28 cellular contexts compared by ENCODE assay signal in genomic region chr5:159170021-159170420, GRCh38.
"Had no signal": no experiment of that assay in that cellular context is flagged by ENCODE, and none has a peak within 500 bp of the region (broad histone marks: within the 10 kb centered on the region; RNA-seq: fewer than 3 reads in every experiment).

No MANE protein-coding gene starts in this region.

- H3K4me3 Mint-ChIP-seq: activated CD4-positive, alpha-beta T cell treated with anti-CD3 and anti-CD28 coated beads, Interleukin-2, amount 10 ng/mL, durations not matched to agents 24 days and 14 days; activated naive CD4-positive, alpha-beta T cell treated with anti-CD3 and anti-CD28 coated beads, Interleukin-2, amount 10 ng/mL, durations not matched to agents 7 days and 5 days; activated naive CD8-positive, alpha-beta T cell treated with anti-CD3 and anti-CD28 coated beads, Interleukin-2, amount 10 ng/mL, durations not matched to agents 7 days and 5 days; activated T-helper 1 cell treated with anti-CD3 and anti-CD28 coated beads, Interleukin-12 subunit alpha, Interleukin-12 subunit beta, Interleukin-2, Interleukin-4 antibody, amounts not matched to agents 30 ng/mL and 10 ng/mL and 1 ng/mL, durations not matched to agents 14 hours and 24 hours and 36 hours had no signal

- H3K9me3 Mint-ChIP-seq: activated CD4-positive, alpha-beta T cell treated with anti-CD3 and anti-CD28 coated beads, Interleukin-2, amount 10 ng/mL, durations not matched to agents 24 days and 14 days; activated naive CD4-positive, alpha-beta T cell treated with anti-CD3 and anti-CD28 coated beads, Interleukin-2, amount 10 ng/mL, durations not matched to agents 7 days and 5 days; activated naive CD8-positive, alpha-beta T cell treated with anti-CD3 and anti-CD28 coated beads, Interleukin-2, amount 10 ng/mL, durations not matched to agents 7 days and 5 days; activated T-helper 1 cell treated with anti-CD3 and anti-CD28 coated beads, Interleukin-12 subunit alpha, Interleukin-12 subunit beta, Interleukin-2, Interleukin-4 antibody, amounts not matched to agents 30 ng/mL and 10 ng/mL and 1 ng/mL, durations not matched to agents 14 hours and 24 hours and 36 hours had no signal

- H3K27ac Mint-ChIP-seq: activated CD4-positive, alpha-beta T cell treated with anti-CD3 and anti-CD28 coated beads, Interleukin-2, amount 10 ng/mL, durations not matched to agents 24 days and 14 days; activated naive CD4-positive, alpha-beta T cell treated with anti-CD3 and anti-CD28 coated beads, Interleukin-2, amount 10 ng/mL, durations not matched to agents 7 days and 5 days; activated naive CD8-positive, alpha-beta T cell treated with anti-CD3 and anti-CD28 coated beads, Interleukin-2, amount 10 ng/mL, durations not matched to agents 7 days and 5 days; activated T-helper 1 cell treated with anti-CD3 and anti-CD28 coated beads, Interleukin-12 subunit alpha, Interleukin-12 subunit beta, Interleukin-2, Interleukin-4 antibody, amounts not matched to agents 30 ng/mL and 10 ng/mL and 1 ng/mL, durations not matched to agents 14 hours and 24 hours and 36 hours had no signal

- H3K4me3 ChIP-seq: body of pancreas, breast epithelium, PC-9 had no signal

- ATAC-seq: body of pancreas had no signal

- H3K27me3 ChIP-seq: body of pancreas, breast epithelium had no signal

- H3K4me2 ChIP-seq: KMS-11, PC-9 had no signal

- DNase-seq: activated CD4-positive, alpha-beta T cell treated with anti-CD3 and anti-CD28 coated beads, Interleukin-2, amount 10 ng/mL, durations not matched to agents 24 days and 14 days; activated CD4-positive, alpha-beta T cell treated with anti-CD3 and anti-CD28 coated beads, Interleukin-2, amount 50 U/mL, for 4 hours; activated CD8-positive, alpha-beta memory T cell treated with anti-CD3 and anti-CD28 coated beads, Interleukin-2, amount 50 U/mL, for 4 hours; activated effector memory CD4-positive, alpha-beta T cell treated with Interleukin-2 at 50 U/mL for 16 hours; activated naive CD4-positive, alpha-beta T cell treated with anti-CD3 and anti-CD28 coated beads, Interleukin-2, amount 10 ng/mL, durations not matched to agents 7 days and 5 days; activated naive CD8-positive, alpha-beta T cell treated with anti-CD3 and anti-CD28 coated beads, Interleukin-2, amount 10 ng/mL, durations not matched to agents 7 days and 5 days; amygdala; body of pancreas; cerebellar nuclear complex; MM.1S; MV-4-11; NCI-H1092; NCI-H1436 treated with DMSO at 0.1 percent for 48 hours; NCI-H1694 treated with DMSO at 0.1 percent for 48 hours; NCI-H2029; NCI-H345; NCI-H526; NCI-H748 treated with DMSO at 0.1 percent for 48 hours; PC-9; Right ventricle myocardium superior; SW 1271; T-helper 1 cell; T1000; WERI-Rb-1 had no signal

- H3K27me3 Mint-ChIP-seq: activated CD4-positive, alpha-beta T cell treated with anti-CD3 and anti-CD28 coated beads, Interleukin-2, amount 10 ng/mL, durations not matched to agents 24 days and 14 days; activated naive CD4-positive, alpha-beta T cell treated with anti-CD3 and anti-CD28 coated beads, Interleukin-2, amount 10 ng/mL, durations not matched to agents 7 days and 5 days; activated naive CD8-positive, alpha-beta T cell treated with anti-CD3 and anti-CD28 coated beads, Interleukin-2, amount 10 ng/mL, durations not matched to agents 7 days and 5 days had no signal

- H2AFZ ChIP-seq: PC-9 had no signal

- H3K9ac ChIP-seq: KMS-11 had no signal

- H3K4me1 ChIP-seq: body of pancreas, breast epithelium had no signal

- H3K9me3 ChIP-seq: body of pancreas, breast epithelium had no signal

- H3K27ac ChIP-seq: body of pancreas, breast epithelium, KMS-11, PC-9, RWPE1, WERI-Rb-1 had no signal

- H3K36me3 ChIP-seq: breast epithelium had no signal
